Comparison of ENCODE assay signal across 14 cellular contexts in genomic region chr6:108156938-108157233, GRCh38. TPM values are rescaled to one million over a fixed set of nuclear protein-coding genes. Genes with fewer than 3 reads are reported as not detected.
DNase-seq lines count a peak whose midpoint lies in the region; ATAC-seq and TF ChIP-seq lines count a peak whose summit lies in the region.
"Had no signal": no experiment of that assay in that cellular context is flagged by ENCODE, and none has a peak within 500 bp of the region (broad histone marks: within the 10 kb centered on the region; RNA-seq: fewer than 3 reads in every experiment).

No MANE protein-coding gene starts in this region.

- no peak for TF ChIP-seq CTCF in activated B cell treated with CpG ODN at 0.5 μM for 24 hours (IDR thresholded peaks at IDR 0.05)

- intact Hi-C loops in activated B cell treated with CpG ODN at 0.5 μM for 24 hours (cut with micrococcal nuclease): loop anchor here (1.0 to 2.0 kb wide), 3 partner anchors 12 to 42 kb away; no protein-coding TSS in a partner anchor

- H3K4me1 Mint-ChIP-seq in activated T-cell treated with anti-CD3 and anti-CD28 coated beads, Interleukin-2, amount 50 U/mL, for 24 hours (ENCODE audit: low read depth): peaks cover 10% of the 10 kb centered on the region
- peaks cover 15% of the 10 kb centered on the region for H3K4me1 Mint-ChIP-seq in activated B cell treated with CpG ODN at 0.5 μM for 24 hours
- H3K4me1 Mint-ChIP-seq in stimulated activated memory B cell treated with anti-CD40 and anti-IgM and Interleukin-4, amounts not matched to agents 10 μg/mL and 1 μg/mL and 100 μg/mL, for 72 hours: peaks cover 13% of the 10 kb centered on the region

- no peak for DNase-seq in activated T-cell treated with anti-CD3 and anti-CD28 coated beads, Interleukin-2, amount 50 U/mL, for 24 hours
- DNase-seq in activated T-cell treated with anti-CD3 and anti-CD28 coated beads, Interleukin-2, amount 50 U/mL, for 1 hour: no peak
- DNase-seq in activated B cell treated with CpG ODN at 0.5 μM for 24 hours: no peak
- DNase-seq in superior temporal gyrus (ENCODE audit: extremely low spot score): peak; percentile 10
- no peak for DNase-seq in NCI-H345 treated with DMSO at 0.1 percent for 48 hours (lab: John Stamatoyannopoulos, UW; ENCODE audit: unreplicated experiment)
- DNase-seq: left ventricle myocardium superior, NCI-H510A, uterus had no signal

- no peaks in the 10 kb centered on the region for H3K36me3 Mint-ChIP-seq in activated T-cell treated with anti-CD3 and anti-CD28 coated beads, Interleukin-2, amount 50 U/mL, for 24 hours (ENCODE audit: low read depth)
- peaks cover 2% of the 10 kb centered on the region for H3K36me3 Mint-ChIP-seq in activated B cell treated with CpG ODN at 0.5 μM for 24 hours (ENCODE audit: low read depth)
- H3K36me3 Mint-ChIP-seq in stimulated activated memory B cell treated with anti-CD40 and anti-IgM and Interleukin-4, amounts not matched to agents 10 μg/mL and 1 μg/mL and 100 μg/mL, for 72 hours: no peaks in the 10 kb centered on the region

- peak overlapping the region; percentile 34 for H3K4me3 Mint-ChIP-seq in activated T-cell treated with anti-CD3 and anti-CD28 coated beads, Interleukin-2, amount 50 U/mL, for 24 hours
- peak overlapping the region; percentile 47 for H3K4me3 Mint-ChIP-seq in activated B cell treated with CpG ODN at 0.5 μM for 24 hours
- no peak overlapping the region for H3K4me3 Mint-ChIP-seq in stimulated activated memory B cell treated with anti-CD40 and anti-IgM and Interleukin-4, amounts not matched to agents 10 μg/mL and 1 μg/mL and 100 μg/mL, for 72 hours

- no peaks in the 10 kb centered on the region for H3K9me3 Mint-ChIP-seq in activated T-cell treated with anti-CD3 and anti-CD28 coated beads, Interleukin-2, amount 50 U/mL, for 24 hours
- H3K9me3 Mint-ChIP-seq in activated B cell treated with CpG ODN at 0.5 μM for 24 hours: no peaks in the 10 kb centered on the region
- no peaks in the 10 kb centered on the region for H3K9me3 Mint-ChIP-seq in stimulated activated memory B cell treated with anti-CD40 and anti-IgM and Interleukin-4, amounts not matched to agents 10 μg/mL and 1 μg/mL and 100 μg/mL, for 72 hours

- CTCF ChIA-PET in activated B cell treated with CpG ODN at 0.5 μM for 24 hours (lab: Charles Lee): no interaction called here

- H3K4me3 ChIP-seq in iPS-18c (ENCODE audit: insufficient read depth, low read depth, low read length): peak overlapping the region; percentile 21; the same call in 1 of the 2 replicates
- H3K4me3 ChIP-seq: uterus had no signal

- POLR2A ChIA-PET in activated B cell treated with CpG ODN at 0.5 μM for 24 hours (lab: Charles Lee): no interaction called here

- H3K27ac Mint-ChIP-seq in activated T-cell treated with anti-CD3 and anti-CD28 coated beads, Interleukin-2, amount 50 U/mL, for 24 hours: no peak overlapping the region
- H3K27ac Mint-ChIP-seq in activated B cell treated with CpG ODN at 0.5 μM for 24 hours: no peak overlapping the region
- no peak overlapping the region for H3K27ac Mint-ChIP-seq in stimulated activated memory B cell treated with anti-CD40 and anti-IgM and Interleukin-4, amounts not matched to agents 10 μg/mL and 1 μg/mL and 100 μg/mL, for 72 hours

- H3K9me3 ChIP-seq in iPS-18c (ENCODE audit: control insufficient read depth, insufficient read depth, low read length): no peaks in the 10 kb centered on the region
- H3K9me3 ChIP-seq: uterus had no signal

- H3K27me3 Mint-ChIP-seq in activated T-cell treated with anti-CD3 and anti-CD28 coated beads, Interleukin-2, amount 50 U/mL, for 24 hours: peaks cover 90% of the 10 kb centered on the region
- H3K27me3 Mint-ChIP-seq in activated B cell treated with CpG ODN at 0.5 μM for 24 hours: peaks cover 73% of the 10 kb centered on the region
- H3K27me3 Mint-ChIP-seq in stimulated activated memory B cell treated with anti-CD40 and anti-IgM and Interleukin-4, amounts not matched to agents 10 μg/mL and 1 μg/mL and 100 μg/mL, for 72 hours: peaks cover 88% of the 10 kb centered on the region

- ATAC-seq in activated B cell treated with CpG ODN at 0.5 μM for 24 hours (ENCODE audit: low read depth) (no peak), GM18502 (IDR thresholded peaks at IDR 0.05; ENCODE audit: poor library complexity, unreplicated experiment) (no peak)
- ATAC-seq in stimulated activated memory B cell treated with anti-CD40 and anti-IgM and Interleukin-4, amounts not matched to agents 10 μg/mL and 1 μg/mL and 100 μg/mL, for 72 hours: no peak
- ATAC-seq: HCT116, left ventricle myocardium superior had no signal

RNA-seq across cellular contexts. Expression of gene NR2E1, which starts 8.9 kb away (rescaled TPM):
- total RNA-seq in activated B cell treated with CpG ODN at 0.5 μM for 24 hours: not detected in 2 replicates
- total RNA-seq: HT1080, left ventricle myocardium superior, omental fat pad, uterus had no signal
